21 cellular contexts compared by ENCODE assay signal in the genomic region with DNA sequence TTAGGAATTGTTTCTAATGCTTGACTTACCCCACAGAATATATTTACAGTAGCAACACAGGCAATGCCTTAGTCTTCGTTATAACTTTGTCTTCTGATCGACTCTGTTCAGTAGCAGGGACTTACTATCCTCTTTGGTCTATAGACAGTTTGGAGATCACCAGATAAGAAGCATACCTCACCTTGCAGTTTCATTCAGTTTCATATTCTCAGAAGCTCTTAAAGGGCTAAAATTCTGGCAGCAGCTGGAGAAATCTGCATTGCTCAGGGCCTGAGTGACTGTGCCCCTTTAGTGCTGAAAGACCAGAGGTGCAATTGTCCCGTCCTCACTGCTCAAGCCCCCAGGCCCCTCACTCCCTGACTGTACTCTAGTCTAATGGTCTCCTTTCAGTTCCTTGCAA. TPM values are rescaled to one million over a fixed set of nuclear protein-coding genes. Genes with fewer than 3 reads are reported as not detected.
DNase-seq lines count a peak whose midpoint lies in the region; ATAC-seq and TF ChIP-seq lines count a peak whose summit lies in the region.
"Had no signal": no experiment of that assay in that cellular context is flagged by ENCODE, and none has a peak within 500 bp of the region (broad histone marks: within the 10 kb centered on the region; RNA-seq: fewer than 3 reads in every experiment).

No MANE protein-coding gene starts in this region.

- H3K9me3 Mint-ChIP-seq in activated naive CD4-positive, alpha-beta T cell treated with anti-CD3 and anti-CD28 coated beads, Interleukin-2, amount 10 ng/mL, durations not matched to agents 7 days and 5 days: no peaks in the 10 kb centered on the region
- H3K9me3 Mint-ChIP-seq in activated CD8-positive, alpha-beta T cell treated with anti-CD3 and anti-CD28 coated beads for 36 hours: no peaks in the 10 kb centered on the region
- no peaks in the 10 kb centered on the region for H3K9me3 Mint-ChIP-seq in HFFc6
- H3K9me3 Mint-ChIP-seq: CD4-positive, alpha-beta T cell had no signal

- no peak overlapping the region for H3K4me3 Mint-ChIP-seq in activated naive CD4-positive, alpha-beta T cell treated with anti-CD3 and anti-CD28 coated beads, Interleukin-2, amount 10 ng/mL, durations not matched to agents 7 days and 5 days
- no peak overlapping the region for H3K4me3 Mint-ChIP-seq in activated CD8-positive, alpha-beta T cell treated with anti-CD3 and anti-CD28 coated beads for 36 hours
- H3K4me3 Mint-ChIP-seq in HFFc6: no peak overlapping the region
- H3K4me3 Mint-ChIP-seq: CD4-positive, alpha-beta T cell had no signal

- ATAC-seq in activated CD8-positive, alpha-beta T cell treated with anti-CD3 and anti-CD28 coated beads for 36 hours: peak; percentile 10

- intact Hi-C loops in activated CD8-positive, alpha-beta T cell treated with anti-CD3 and anti-CD28 coated beads for 36 hours (cut with micrococcal nuclease): no loop called here

- no peak overlapping the region for H3K4me3 ChIP-seq in Jurkat, Clone E6-1 (ENCODE audit: low read length)
- H3K4me3 ChIP-seq: SJSA1 had no signal

- H3K4me1 Mint-ChIP-seq in activated naive CD4-positive, alpha-beta T cell treated with anti-CD3 and anti-CD28 coated beads, Interleukin-2, amount 10 ng/mL, durations not matched to agents 7 days and 5 days: peaks cover 17% of the 10 kb centered on the region
- H3K4me1 Mint-ChIP-seq in activated CD8-positive, alpha-beta T cell treated with anti-CD3 and anti-CD28 coated beads for 36 hours (ENCODE audit: low read depth): peaks cover 15% of the 10 kb centered on the region
- H3K4me1 Mint-ChIP-seq in HFFc6 (ENCODE audit: low read depth): 0 out of 2 replicates have a peak, but pooled peaks cover under 1% of the 10 kb centered on the region

- CTCF ChIA-PET in activated naive CD4-positive, alpha-beta T cell treated with anti-CD3 and anti-CD28 coated beads, Interleukin-2, amount 10 ng/mL, durations not matched to agents 7 days and 5 days (lab: Charles Lee): interaction anchor here (1.0 to 1.4 kb wide), 4 partner anchors 10 to 127 kb away, joined by 3 to 6 read pairs (median 4); no protein-coding TSS in a partner anchor
- CTCF ChIA-PET in activated CD8-positive, alpha-beta T cell treated with anti-CD3 and anti-CD28 coated beads for 36 hours (lab: Charles Lee): interaction anchor here (1.2 to 1.3 kb wide), 2 partner anchors 29 to 124 kb away, joined by 3 to 4 read pairs; no protein-coding TSS in a partner anchor

- no peak for TF ChIP-seq CTCF in activated CD8-positive, alpha-beta T cell treated with anti-CD3 and anti-CD28 coated beads for 36 hours (IDR thresholded peaks at IDR 0.05)
- no peak for TF ChIP-seq CTCF in HFFc6 (IDR thresholded peaks at IDR 0.05)

- peak overlapping the region; percentile 69 for H3K27ac Mint-ChIP-seq in activated naive CD4-positive, alpha-beta T cell treated with anti-CD3 and anti-CD28 coated beads, Interleukin-2, amount 10 ng/mL, durations not matched to agents 7 days and 5 days
- no peak overlapping the region for H3K27ac Mint-ChIP-seq in activated CD8-positive, alpha-beta T cell treated with anti-CD3 and anti-CD28 coated beads for 36 hours
- no peak overlapping the region for H3K27ac Mint-ChIP-seq in HFFc6
- H3K27ac Mint-ChIP-seq: CD4-positive, alpha-beta T cell had no signal

- H3K36me3 Mint-ChIP-seq in activated naive CD4-positive, alpha-beta T cell treated with anti-CD3 and anti-CD28 coated beads, Interleukin-2, amount 10 ng/mL, durations not matched to agents 7 days and 5 days: peaks cover 41% of the 10 kb centered on the region
- peaks cover 35% of the 10 kb centered on the region for H3K36me3 Mint-ChIP-seq in activated CD8-positive, alpha-beta T cell treated with anti-CD3 and anti-CD28 coated beads for 36 hours (ENCODE audit: low read depth)
- H3K36me3 Mint-ChIP-seq in HFFc6 (ENCODE audit: low read depth): peaks cover 18% of the 10 kb centered on the region

- POLR2A ChIA-PET in activated CD8-positive, alpha-beta T cell treated with anti-CD3 and anti-CD28 coated beads for 36 hours (lab: Charles Lee): interaction anchor here (1.6 kb wide), 1 partner anchor 21 kb away, joined by 3 read pairs; no protein-coding TSS in a partner anchor

- no peak for DNase-seq in activated naive CD4-positive, alpha-beta T cell treated with anti-CD3 and anti-CD28 coated beads, Interleukin-2, amount 10 ng/mL, durations not matched to agents 7 days and 5 days
- DNase-seq in activated naive CD4-positive, alpha-beta T cell (lab: John Stamatoyannopoulos, UW): no peak
- DNase-seq in Jurkat, Clone E6-1 (ENCODE audit: low read depth, low spot score): peak; percentile 18
- DNase-seq in activated CD8-positive, alpha-beta T cell treated with anti-CD3 and anti-CD28 coated beads for 36 hours: no peak
- DNase-seq in glomerular visceral epithelial cell (ENCODE audit: extremely low spot score) (no peak), midbrain (lab: John Stamatoyannopoulos, UW) (no peak), HFFc6 (no peak)
- DNase-seq: CD4-positive, alpha-beta T cell; COR-L47; DMS79; GOT3; HCEC 1CT; NCI-H1105; NCI-H146; NCI-H2029; NCI-H2171; NCI-H345; NCI-H524; NCI-H774; NK-92 treated with Interleukin-12 subunit alpha and Interleukin-12 subunit beta, amount 100 ng/mL, for 24 hours had no signal

- no peaks in the 10 kb centered on the region for H3K27me3 Mint-ChIP-seq in activated naive CD4-positive, alpha-beta T cell treated with anti-CD3 and anti-CD28 coated beads, Interleukin-2, amount 10 ng/mL, durations not matched to agents 7 days and 5 days
- H3K27me3 Mint-ChIP-seq in activated CD8-positive, alpha-beta T cell treated with anti-CD3 and anti-CD28 coated beads for 36 hours: no peaks in the 10 kb centered on the region
- no peaks in the 10 kb centered on the region for H3K27me3 Mint-ChIP-seq in HFFc6 (ENCODE audit: insufficient read depth)
- H3K27me3 Mint-ChIP-seq: CD4-positive, alpha-beta T cell had no signal

RNA-seq across cellular contexts. Expression of a gene that starts 26.0 kb away (rescaled TPM):
- 6.3 TPM for polyA plus RNA-seq in Jurkat, Clone E6-1 (2012; ENCODE audit: insufficient read depth, insufficient read length)
- 10 to 100 TPM; 14.3 to 21.1 TPM for total RNA-seq in activated CD8-positive, alpha-beta T cell treated with anti-CD3 and anti-CD28 coated beads for 36 hours
- 10 to 100 TPM in 5 of 6 experiments, 1 to 10 TPM in 1; 9.2 to 15.9 (median 13.6) TPM for total RNA-seq in HFFc6 (2021; fragmentation: NEBNext Ultra II Directional; extraction: Animal tissue kit (Norgen Biotek cat#: 25700))

RNA-seq across cellular contexts. Expression of a gene that starts 29.6 kb away (rescaled TPM):
- polyA plus RNA-seq in Jurkat, Clone E6-1 (2012; ENCODE audit: insufficient read depth, insufficient read length): 4.9 TPM
- 1 to 10 TPM; 4.6 to 4.7 TPM for total RNA-seq in activated CD8-positive, alpha-beta T cell treated with anti-CD3 and anti-CD28 coated beads for 36 hours
- 1 to 10 TPM; 3.1 to 4.0 (median 3.7) TPM for total RNA-seq in HFFc6 (2021; fragmentation: NEBNext Ultra II Directional; extraction: Animal tissue kit (Norgen Biotek cat#: 25700))
